ENCODE assay signal across 1 cellular context in the genomic region with DNA sequence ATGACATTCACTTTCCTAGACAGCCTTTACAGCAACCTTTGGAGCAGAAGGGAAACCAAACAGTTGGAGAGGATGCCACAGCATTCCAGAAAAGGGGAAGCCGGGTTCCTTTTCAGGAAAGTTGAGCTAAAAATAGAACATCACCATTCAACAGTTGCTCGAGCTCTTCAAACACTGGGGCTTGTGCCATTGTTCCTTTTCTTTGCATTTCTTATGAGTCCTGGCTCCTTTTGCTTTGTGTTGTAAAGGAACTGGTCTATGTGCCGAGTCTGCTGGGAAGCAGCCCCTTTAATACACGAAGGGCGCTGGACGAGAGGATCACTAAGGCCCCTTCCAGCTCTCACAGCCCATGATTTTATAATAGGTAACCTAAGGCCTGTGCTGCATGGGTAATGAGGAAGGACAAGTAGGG.
TF ChIP-seq lines count a peak whose summit lies in the region.

No MANE protein-coding gene starts in this region.

TF ChIP-seq in endothelial cell of umbilical vein, 7 proteins besides CTCF, POLR2A, EP300 and RAD21 (continued from another document):
- no peak for TF ChIP-seq POLR2AphosphoS5 (IDR thresholded peaks at IDR 0.05; ENCODE audit: insufficient read depth, low read depth, low read length)
- TF ChIP-seq MAX (IDR thresholded peaks at IDR 0.05; ENCODE audit: insufficient read depth, insufficient read length): no peak
- no peak for TF ChIP-seq MYC (IDR thresholded peaks at IDR 0.05; ENCODE audit: low read depth, low read length)
